ENCODE assay signal across 27 cellular contexts in the genomic region with DNA sequence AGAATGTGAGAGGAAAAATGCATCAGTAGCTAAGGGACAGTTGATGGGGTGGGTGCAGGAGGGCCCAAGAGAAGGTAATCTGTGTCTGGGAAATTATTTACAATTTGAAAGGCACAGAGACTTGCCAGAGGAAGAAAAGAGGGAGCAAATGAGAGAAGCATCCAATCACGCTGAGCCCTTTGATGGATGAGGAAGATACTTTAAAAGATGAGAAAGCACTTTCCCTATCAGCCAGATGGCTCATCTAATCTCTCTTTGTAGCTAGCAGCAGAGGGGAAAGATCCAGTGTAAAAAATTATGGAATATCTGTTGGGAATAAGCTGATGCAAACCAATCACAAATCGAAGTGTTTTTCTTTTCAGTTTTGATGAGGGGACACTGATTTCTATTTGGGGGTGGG. TPM values are rescaled to one million over a fixed set of nuclear protein-coding genes. Genes with fewer than 3 reads are reported as not detected.
DNase-seq lines count a peak whose midpoint lies in the region; ATAC-seq lines count a peak whose summit lies in the region.
"Had no signal": no experiment of that assay in that cellular context is flagged by ENCODE, and none has a peak within 500 bp of the region (broad histone marks: within the 10 kb centered on the region; RNA-seq: fewer than 3 reads in every experiment).

No MANE protein-coding gene starts in this region.

- no peaks in the 10 kb centered on the region for H3K36me3 Mint-ChIP-seq in activated T-helper 17 cell treated with anti-CD3 and anti-CD28 coated beads, Interleukin-2, amount 50 U/mL, for 72 hours (ENCODE audit: low read depth)
- H3K36me3 Mint-ChIP-seq: CD4-positive, CD25-positive, alpha-beta regulatory T cell; stimulated activated memory B cell treated with anti-CD40 and anti-IgM and Interleukin-4, amounts not matched to agents 10 μg/mL and 1 μg/mL and 100 μg/mL, for 72 hours had no signal

- H3K9me3 Mint-ChIP-seq in activated T-helper 17 cell treated with anti-CD3 and anti-CD28 coated beads, Interleukin-2, amount 50 U/mL, for 72 hours = no peaks in the 10 kb centered on the region
- H3K9me3 Mint-ChIP-seq: stimulated activated memory B cell treated with anti-CD40 and anti-IgM and Interleukin-4, amounts not matched to agents 10 μg/mL and 1 μg/mL and 100 μg/mL, for 72 hours had no signal

- DNase-seq in NCI-H1092 treated with DMSO at 0.1 percent for 48 hours (lab: John Stamatoyannopoulos, UW) (peak; percentile 16), NCI-H1092 (lab: John Stamatoyannopoulos, UW) (no peak), NCI-H524 treated with DMSO at 0.1 percent for 48 hours (lab: John Stamatoyannopoulos, UW) (peak; percentile 70), NOMO-1 (lab: John Stamatoyannopoulos, UW; ENCODE audit: unreplicated experiment in 2 of 2) (no peak)
- DNase-seq: 8988T; activated CD4-positive, alpha-beta T cell treated with anti-CD3 and anti-CD28 coated beads, Interleukin-2, amount 50 U/mL, for 1 hour; activated effector memory CD4-positive, alpha-beta T cell treated with Interleukin-2 at 50 U/mL for 16 hours; brain microvascular endothelial cell; CD4-positive, CD25-positive, alpha-beta regulatory T cell; dorsolateral prefrontal cortex; Karpas-422; left lung; mesenchymal stem cell; NCI-H1694; NCI-H748 treated with DMSO at 0.1 percent for 48 hours; PC-3; stimulated activated CD4-positive, alpha-beta T cell treated with anti-CD3 and anti-CD28 coated beads, Interleukin-4, amount 100 ng/mL, for 4 hours; T-helper 9 cell; testis had no signal

- peaks cover 61 to 89% (median 73%) of the 10 kb centered on the region in 10 experiments for H3K4me1 ChIP-seq in BLaER1 treated with 17β-estradiol and CSF1 and Interleukin-3, amounts not matched to agents 10 nM and 100 nM

- H3K9me3 ChIP-seq in BLaER1 treated with 17β-estradiol and CSF1 and Interleukin-3, amounts not matched to agents 10 nM and 100 nM (replicated peaks in 1 of 11) = no peaks in the 10 kb centered on the region
- H3K9me3 ChIP-seq: left lung, testis had no signal

- no peak overlapping the region for H3K9ac ChIP-seq in BLaER1 treated with 17β-estradiol and CSF1 and Interleukin-3, amounts not matched to agents 10 nM and 100 nM

- peak overlapping the region; percentile 49 for H3K27ac Mint-ChIP-seq in activated T-helper 17 cell treated with anti-CD3 and anti-CD28 coated beads, Interleukin-2, amount 50 U/mL, for 72 hours
- H3K27ac Mint-ChIP-seq: CD4-positive, CD25-positive, alpha-beta regulatory T cell; progenitor cell of endocrine pancreas; stimulated activated memory B cell treated with anti-CD40 and anti-IgM and Interleukin-4, amounts not matched to agents 10 μg/mL and 1 μg/mL and 100 μg/mL, for 72 hours had no signal

- H3K4me1 Mint-ChIP-seq in activated T-helper 17 cell treated with anti-CD3 and anti-CD28 coated beads, Interleukin-2, amount 50 U/mL, for 72 hours = peaks cover 9% of the 10 kb centered on the region
- H3K4me1 Mint-ChIP-seq: stimulated activated memory B cell treated with anti-CD40 and anti-IgM and Interleukin-4, amounts not matched to agents 10 μg/mL and 1 μg/mL and 100 μg/mL, for 72 hours had no signal

- H3K4me3 ChIP-seq in BLaER1 treated with 17β-estradiol and CSF1 and Interleukin-3, amounts not matched to agents 10 nM and 100 nM = no peak overlapping the region
- H3K4me3 ChIP-seq: dorsolateral prefrontal cortex, left lung, testis had no signal

- peak overlapping the region; percentile 37 for H3K4me3 Mint-ChIP-seq in activated T-helper 17 cell treated with anti-CD3 and anti-CD28 coated beads, Interleukin-2, amount 50 U/mL, for 72 hours
- H3K4me3 Mint-ChIP-seq: stimulated activated memory B cell treated with anti-CD40 and anti-IgM and Interleukin-4, amounts not matched to agents 10 μg/mL and 1 μg/mL and 100 μg/mL, for 72 hours had no signal

- no peaks in the 10 kb centered on the region for H4K20me1 ChIP-seq in BLaER1 treated with 17β-estradiol and CSF1 and Interleukin-3, amounts not matched to agents 10 nM and 100 nM

- H3K4me2 ChIP-seq in BLaER1 treated with 17β-estradiol and CSF1 and Interleukin-3, amounts not matched to agents 10 nM and 100 nM = peak overlapping the region in 7 of 11 experiments; percentile 5 to 62 (median 24); a peak in 9 of 22 replicates

- H3K27me3 ChIP-seq in BLaER1 treated with 17β-estradiol and CSF1 and Interleukin-3, amounts not matched to agents 10 nM and 100 nM = no peaks in the 10 kb centered on the region
- H3K27me3 ChIP-seq: brain microvascular endothelial cell, dorsolateral prefrontal cortex, left lung, testis had no signal

- H3K36me3 ChIP-seq in BLaER1 treated with 17β-estradiol and CSF1 and Interleukin-3, amounts not matched to agents 10 nM and 100 nM = no peaks in the 10 kb centered on the region
- H3K36me3 ChIP-seq: brain microvascular endothelial cell, left lung had no signal

- H3K27me3 Mint-ChIP-seq in activated T-helper 17 cell treated with anti-CD3 and anti-CD28 coated beads, Interleukin-2, amount 50 U/mL, for 72 hours = peaks cover 17% of the 10 kb centered on the region
- H3K27me3 Mint-ChIP-seq: progenitor cell of endocrine pancreas had no signal

- no peak for ATAC-seq in activated T-helper 17 cell treated with anti-CD3 and anti-CD28 coated beads, Interleukin-2, amount 50 U/mL, for 72 hours (replicated peaks)
- no peak for ATAC-seq in GM18502 (IDR thresholded peaks at IDR 0.05; ENCODE audit: poor library complexity, unreplicated experiment)
- ATAC-seq in HG03469 (IDR thresholded peaks at IDR 0.05; ENCODE audit: unreplicated experiment) = no peak
- ATAC-seq: left lung; PC-3; Right ventricle myocardium inferior; sciatic nerve; stimulated activated memory B cell treated with anti-CD40 and anti-IgM and Interleukin-4, amounts not matched to agents 10 μg/mL and 1 μg/mL and 100 μg/mL, for 72 hours had no signal

- peak overlapping the region in 1 of 11 experiments; percentile 7; a peak in 2 of 22 replicates for H3K27ac ChIP-seq in BLaER1 treated with 17β-estradiol and CSF1 and Interleukin-3, amounts not matched to agents 10 nM and 100 nM
- H3K27ac ChIP-seq: brain microvascular endothelial cell, dorsolateral prefrontal cortex, left lung, testis had no signal

RNA-seq across cellular contexts. Expression of gene ABCA1, which starts 57.0 kb away (rescaled TPM):
- total RNA-seq in activated T-helper 17 cell treated with anti-CD3 and anti-CD28 coated beads, Interleukin-2, amount 50 U/mL, for 72 hours = 1 to 10 TPM; 4.3 to 5.4 TPM

Comparison
In these comparisons a context has a peak if more than half of its experiments do, and no peak if none do; other contexts are left out.
1. DNase-seq: peak in NCI-H1092 treated with DMSO at 0.1 percent for 48 hours (single experiment) and NCI-H524 treated with DMSO at 0.1 percent for 48 hours (single experiment); none in NCI-H1092 (single experiment) and NOMO-1 (0 of 2).